ENCODE assay signal across 19 cellular contexts in the genomic region with DNA sequence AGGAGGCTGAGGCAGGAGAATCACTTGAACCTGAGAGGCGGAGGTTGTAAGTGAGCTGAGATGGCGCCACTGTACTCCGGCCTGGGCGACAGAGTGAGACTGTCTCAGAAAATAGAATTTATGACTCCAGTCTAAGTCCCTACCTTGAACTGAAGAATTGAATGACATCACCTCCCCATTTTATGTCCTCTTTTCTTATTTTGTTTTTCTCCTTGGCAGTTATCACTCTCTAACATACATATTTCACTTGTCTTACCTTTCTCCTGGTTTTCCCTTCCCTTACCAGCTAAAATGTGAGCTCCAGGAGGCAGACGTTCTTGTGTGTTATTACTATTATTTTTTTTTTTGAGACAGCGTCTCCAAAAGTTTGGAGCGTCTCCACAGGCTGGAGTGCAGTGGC. TPM values are rescaled to one million over a fixed set of nuclear protein-coding genes. Genes with fewer than 3 reads are reported as not detected.
DNase-seq lines count a peak whose midpoint lies in the region; ATAC-seq lines count a peak whose summit lies in the region.
"Had no signal": no experiment of that assay in that cellular context is flagged by ENCODE, and none has a peak within 500 bp of the region (broad histone marks: within the 10 kb centered on the region; RNA-seq: fewer than 3 reads in every experiment).

No MANE protein-coding gene starts in this region.

- no peak for DNase-seq in activated naive CD4-positive, alpha-beta T cell treated with anti-CD3 and anti-CD28 coated beads, Interleukin-2, amount 10 ng/mL, durations not matched to agents 7 days and 5 days
- DNase-seq in activated naive CD4-positive, alpha-beta T cell treated with Interleukin-2 at 50 U/mL for 16 hours = no peak
- DNase-seq in CD8-positive, alpha-beta memory T cell = no peak
- DNase-seq in activated T-helper 1 cell treated with anti-CD3 and anti-CD28 coated beads, Interleukin-12 subunit alpha, Interleukin-12 subunit beta, Interleukin-2, Interleukin-4 antibody, amounts not matched to agents 30 ng/mL and 10 ng/mL and 1 ng/mL, durations not matched to agents 14 hours and 24 hours and 36 hours (ENCODE audit: low spot score) = no peak
- no peak for DNase-seq in naive thymus-derived CD4-positive, alpha-beta T cell
- DNase-seq in NCI-H524 (lab: John Stamatoyannopoulos, UW) (no peak), cortex of kidney (lab: John Stamatoyannopoulos, UW) (no peak)
- DNase-seq: BE2C, Caco-2, H7, NCI-H1417 treated with DMSO at 0.1 percent for 48 hours, NCI-H2029, NCI-H2171 treated with DMSO at 0.1 percent for 48 hours, SHP77 treated with DMSO at 0.1 percent for 48 hours had no signal

- no peak overlapping the region for H3K27ac ChIP-seq in CD8-positive, alpha-beta memory T cell (ENCODE audit: low read depth, low read length)
- H3K27ac ChIP-seq in naive thymus-derived CD4-positive, alpha-beta T cell (ENCODE audit: low read depth, low read length) = peak overlapping the region; percentile 7

- H3K27me3 Mint-ChIP-seq in activated naive CD4-positive, alpha-beta T cell treated with anti-CD3 and anti-CD28 coated beads, Interleukin-2, amount 10 ng/mL, durations not matched to agents 7 days and 5 days = no peaks in the 10 kb centered on the region
- no peaks in the 10 kb centered on the region for H3K27me3 Mint-ChIP-seq in CD8-positive, alpha-beta memory T cell
- no peaks in the 10 kb centered on the region for H3K27me3 Mint-ChIP-seq in activated T-helper 1 cell treated with anti-CD3 and anti-CD28 coated beads, Interleukin-12 subunit alpha, Interleukin-12 subunit beta, Interleukin-2, Interleukin-4 antibody, amounts not matched to agents 30 ng/mL and 10 ng/mL and 1 ng/mL, durations not matched to agents 14 hours and 24 hours and 36 hours (ENCODE audit: insufficient read depth)
- no peaks in the 10 kb centered on the region for H3K27me3 Mint-ChIP-seq in naive thymus-derived CD4-positive, alpha-beta T cell
- H3K27me3 Mint-ChIP-seq: IgD-negative memory B cell had no signal

- no peak overlapping the region for H3K4me3 ChIP-seq in CD8-positive, alpha-beta memory T cell (ENCODE audit: low read length)
- no peak overlapping the region for H3K4me3 ChIP-seq in naive thymus-derived CD4-positive, alpha-beta T cell (ENCODE audit: low read length)

- intact Hi-C loops in activated T-helper 1 cell treated with anti-CD3 and anti-CD28 coated beads, Interleukin-12 subunit alpha, Interleukin-12 subunit beta, Interleukin-2, Interleukin-4 antibody, amounts not matched to agents 30 ng/mL and 10 ng/mL and 1 ng/mL, durations not matched to agents 14 hours and 24 hours and 36 hours (cut with micrococcal nuclease) = no loop called here
- intact Hi-C loops in naive thymus-derived CD4-positive, alpha-beta T cell (cut with micrococcal nuclease) = no loop called here

- H3K36me3 Mint-ChIP-seq in activated naive CD4-positive, alpha-beta T cell treated with anti-CD3 and anti-CD28 coated beads, Interleukin-2, amount 10 ng/mL, durations not matched to agents 7 days and 5 days = peaks cover 69% of the 10 kb centered on the region
- H3K36me3 Mint-ChIP-seq in CD8-positive, alpha-beta memory T cell = peaks cover 7 to 78% (median 19%) of the 10 kb centered on the region in 3 donors
- peaks cover 64% of the 10 kb centered on the region for H3K36me3 Mint-ChIP-seq in activated T-helper 1 cell treated with anti-CD3 and anti-CD28 coated beads, Interleukin-12 subunit alpha, Interleukin-12 subunit beta, Interleukin-2, Interleukin-4 antibody, amounts not matched to agents 30 ng/mL and 10 ng/mL and 1 ng/mL, durations not matched to agents 14 hours and 24 hours and 36 hours (ENCODE audit: low read depth)
- peaks cover 16 to 56% (median 37%) of the 10 kb centered on the region in 5 donors for H3K36me3 Mint-ChIP-seq in naive thymus-derived CD4-positive, alpha-beta T cell

- H3K9me3 Mint-ChIP-seq in activated naive CD4-positive, alpha-beta T cell treated with anti-CD3 and anti-CD28 coated beads, Interleukin-2, amount 10 ng/mL, durations not matched to agents 7 days and 5 days = no peaks in the 10 kb centered on the region
- H3K9me3 Mint-ChIP-seq in CD8-positive, alpha-beta memory T cell = no peaks in the 10 kb centered on the region
- no peaks in the 10 kb centered on the region for H3K9me3 Mint-ChIP-seq in activated T-helper 1 cell treated with anti-CD3 and anti-CD28 coated beads, Interleukin-12 subunit alpha, Interleukin-12 subunit beta, Interleukin-2, Interleukin-4 antibody, amounts not matched to agents 30 ng/mL and 10 ng/mL and 1 ng/mL, durations not matched to agents 14 hours and 24 hours and 36 hours
- H3K9me3 Mint-ChIP-seq in naive thymus-derived CD4-positive, alpha-beta T cell = no peaks in the 10 kb centered on the region
- H3K9me3 Mint-ChIP-seq: IgD-negative memory B cell had no signal

- peaks cover 24% of the 10 kb centered on the region for H3K36me3 ChIP-seq in CD8-positive, alpha-beta memory T cell (ENCODE audit: insufficient read depth, low read length)
- peaks cover 4 to 53% (median 11%) of the 10 kb centered on the region in 3 experiments for H3K36me3 ChIP-seq in naive thymus-derived CD4-positive, alpha-beta T cell (ENCODE audit: control insufficient read depth in 2 of 3, insufficient read depth in 3 of 3, low read length in 3 of 3)

- POLR2A ChIA-PET in CD8-positive, alpha-beta memory T cell (lab: Charles Lee) = interaction anchor here (0.6 kb wide), 1 partner anchor 83 kb away, joined by 8 read pairs; no protein-coding TSS in a partner anchor
- POLR2A ChIA-PET in naive thymus-derived CD4-positive, alpha-beta T cell (lab: Charles Lee) = interaction anchor here (0.9 to 2.7 kb wide), 2 partner anchors 13 to 70 kb away, joined by 3 to 14 read pairs; no protein-coding TSS in a partner anchor

- CTCF ChIA-PET in activated naive CD4-positive, alpha-beta T cell treated with anti-CD3 and anti-CD28 coated beads, Interleukin-2, amount 10 ng/mL, durations not matched to agents 7 days and 5 days (lab: Charles Lee) = no interaction called here
- CTCF ChIA-PET in CD8-positive, alpha-beta memory T cell (lab: Charles Lee) = interaction anchor here (1.2 to 1.3 kb wide), 2 partner anchors 10 to 91 kb away, joined by 3 to 4 read pairs; a partner anchor contains a TSS
- CTCF ChIA-PET in naive thymus-derived CD4-positive, alpha-beta T cell (lab: Charles Lee) = interaction anchor here (0.6 to 0.7 kb wide), 2 partner anchors 23 to 28 kb away, joined by 3 read pairs; no protein-coding TSS in a partner anchor

- H3K27me3 ChIP-seq in CD8-positive, alpha-beta memory T cell (ENCODE audit: insufficient read depth, low read length, poor library complexity, severe bottlenecking) = no peaks in the 10 kb centered on the region
- H3K27me3 ChIP-seq in naive thymus-derived CD4-positive, alpha-beta T cell (ENCODE audit: control insufficient read depth in 2 of 2, insufficient read depth in 2 of 2, low read length in 2 of 2) = no peaks in the 10 kb centered on the region
- H3K27me3 ChIP-seq: BE2C had no signal

- ATAC-seq in naive thymus-derived CD4-positive, alpha-beta T cell = no peak
- ATAC-seq in GM19328 (IDR thresholded peaks at IDR 0.05; ENCODE audit: unreplicated experiment) = no peak

- no peak overlapping the region for H3K4me3 Mint-ChIP-seq in activated naive CD4-positive, alpha-beta T cell treated with anti-CD3 and anti-CD28 coated beads, Interleukin-2, amount 10 ng/mL, durations not matched to agents 7 days and 5 days
- H3K4me3 Mint-ChIP-seq in CD8-positive, alpha-beta memory T cell = no peak overlapping the region
- H3K4me3 Mint-ChIP-seq in activated T-helper 1 cell treated with anti-CD3 and anti-CD28 coated beads, Interleukin-12 subunit alpha, Interleukin-12 subunit beta, Interleukin-2, Interleukin-4 antibody, amounts not matched to agents 30 ng/mL and 10 ng/mL and 1 ng/mL, durations not matched to agents 14 hours and 24 hours and 36 hours = no peak overlapping the region
- peak overlapping the region in 3 of 10 donors; percentile 2 to 53 (median 9) for H3K4me3 Mint-ChIP-seq in naive thymus-derived CD4-positive, alpha-beta T cell

- peaks cover 71% of the 10 kb centered on the region for H3K4me1 Mint-ChIP-seq in activated naive CD4-positive, alpha-beta T cell treated with anti-CD3 and anti-CD28 coated beads, Interleukin-2, amount 10 ng/mL, durations not matched to agents 7 days and 5 days
- H3K4me1 Mint-ChIP-seq in CD8-positive, alpha-beta memory T cell = peaks cover 65 to 92% (median 79%) of the 10 kb centered on the region in 3 donors
- H3K4me1 Mint-ChIP-seq in activated T-helper 1 cell treated with anti-CD3 and anti-CD28 coated beads, Interleukin-12 subunit alpha, Interleukin-12 subunit beta, Interleukin-2, Interleukin-4 antibody, amounts not matched to agents 30 ng/mL and 10 ng/mL and 1 ng/mL, durations not matched to agents 14 hours and 24 hours and 36 hours (ENCODE audit: low read depth) = peaks cover 69% of the 10 kb centered on the region
- peaks cover 44 to 95% (median 75%) of the 10 kb centered on the region in 7 donors for H3K4me1 Mint-ChIP-seq in naive thymus-derived CD4-positive, alpha-beta T cell

- no peaks in the 10 kb centered on the region for H3K9me3 ChIP-seq in CD8-positive, alpha-beta memory T cell (ENCODE audit: low read length)
- no peaks in the 10 kb centered on the region for H3K9me3 ChIP-seq in naive thymus-derived CD4-positive, alpha-beta T cell (ENCODE audit: control insufficient read depth in 2 of 3, low read length in 3 of 3)
- H3K9me3 ChIP-seq: BE2C, Caco-2 had no signal

- H3K4me1 ChIP-seq in CD8-positive, alpha-beta memory T cell (ENCODE audit: insufficient read depth, low read length) = peaks cover 29% of the 10 kb centered on the region
- peaks cover 20 to 28% of the 10 kb centered on the region in 2 donors for H3K4me1 ChIP-seq in naive thymus-derived CD4-positive, alpha-beta T cell (ENCODE audit: control insufficient read depth in 2 of 2, insufficient read depth in 2 of 2, low read length in 2 of 2)
- H3K4me1 ChIP-seq: BE2C had no signal

- peak overlapping the region; percentile 58 for H3K27ac Mint-ChIP-seq in activated naive CD4-positive, alpha-beta T cell treated with anti-CD3 and anti-CD28 coated beads, Interleukin-2, amount 10 ng/mL, durations not matched to agents 7 days and 5 days
- peak overlapping the region in 7 of 8 donors; percentile 48 to 93 (median 70) for H3K27ac Mint-ChIP-seq in CD8-positive, alpha-beta memory T cell
- peak overlapping the region; percentile 40 for H3K27ac Mint-ChIP-seq in activated T-helper 1 cell treated with anti-CD3 and anti-CD28 coated beads, Interleukin-12 subunit alpha, Interleukin-12 subunit beta, Interleukin-2, Interleukin-4 antibody, amounts not matched to agents 30 ng/mL and 10 ng/mL and 1 ng/mL, durations not matched to agents 14 hours and 24 hours and 36 hours
- peak overlapping the region in 8 of 9 donors; percentile 17 to 83 (median 57) for H3K27ac Mint-ChIP-seq in naive thymus-derived CD4-positive, alpha-beta T cell

RNA-seq across cellular contexts. Expression of a gene that starts 7.6 kb away (rescaled TPM):
- 10 to 100 TPM; 57.6 to 60.0 TPM for total RNA-seq in CD8-positive, alpha-beta memory T cell
- polyA plus RNA-seq in CD8-positive, alpha-beta memory T cell = 23.3 TPM
- total RNA-seq in activated T-helper 1 cell treated with anti-CD3 and anti-CD28 coated beads, Interleukin-12 subunit alpha, Interleukin-12 subunit beta, Interleukin-2, Interleukin-4 antibody, amounts not matched to agents 30 ng/mL and 10 ng/mL and 1 ng/mL, durations not matched to agents 14 hours and 24 hours and 36 hours = 80.4 and 81.5 TPM in 2 replicates
- 10 to 100 TPM; 52.9 to 88.8 (median 71.6) TPM for total RNA-seq in naive thymus-derived CD4-positive, alpha-beta T cell
- polyA plus RNA-seq in naive thymus-derived CD4-positive, alpha-beta T cell = 10 to 100 TPM; 12.9 to 26.8 TPM

RNA-seq across cellular contexts. Expression of a gene that starts 36.9 kb away (rescaled TPM):
- under 1 TPM in 1 of 2 experiments, not detected in 1; 0.69 TPM for total RNA-seq in CD8-positive, alpha-beta memory T cell
- polyA plus RNA-seq in CD8-positive, alpha-beta memory T cell = 0.16 TPM
- total RNA-seq in activated T-helper 1 cell treated with anti-CD3 and anti-CD28 coated beads, Interleukin-12 subunit alpha, Interleukin-12 subunit beta, Interleukin-2, Interleukin-4 antibody, amounts not matched to agents 30 ng/mL and 10 ng/mL and 1 ng/mL, durations not matched to agents 14 hours and 24 hours and 36 hours = 1.8 and 2.4 TPM in 2 replicates
- 1 to 10 TPM in 4 of 5 experiments, under 1 TPM in 1; 0.35 to 3.8 (median 1.3) TPM for total RNA-seq in naive thymus-derived CD4-positive, alpha-beta T cell
- under 1 TPM; 0.67 to 0.69 TPM for polyA plus RNA-seq in naive thymus-derived CD4-positive, alpha-beta T cell
- total RNA-seq: Caco-2, H7, HT-29, LHCN-M2, NCI-H460 had no signal
